Comparison of ENCODE assay signal across 1 cellular context in genomic region chr6:131199568-131200272, GRCh38.
TF ChIP-seq lines count a peak whose summit lies in the region.

No MANE protein-coding gene starts in this region.

TF ChIP-seq in GM12878, 131 proteins besides CTCF, POLR2A, EP300 and RAD21 (continued from another document and continues in another):
- TF ChIP-seq NKRF (conservative IDR thresholded peaks at IDR 0.05) (no peak), IRF4 (IDR thresholded peaks at IDR 0.05; ENCODE audit: low read depth, low read length) (peak; percentile 74; the same call in 1 of the 2 replicates), NRF1 (conservative IDR thresholded peaks at IDR 0.05; ENCODE audit: low read depth, low read length) (no peak), HDAC2 (IDR thresholded peaks at IDR 0.05) (no peak), TBL1XR1 (IDR thresholded peaks at IDR 0.05; ENCODE audit: low read depth, low read length) (0 out of 2 replicates have a peak, but pooled peaks have one; percentile 15), GABPA (IDR thresholded peaks at IDR 0.05; ENCODE audit: low read depth) (no peak), BRCA1 (IDR thresholded peaks at IDR 0.05; ENCODE audit: low read depth, low read length) (no peak), ZNF384 (IDR thresholded peaks at IDR 0.05; ENCODE audit: borderline replicate concordance, low read depth, low read length) (peak; percentile 57; the same call in 1 of the 2 replicates), ATF7 (IDR thresholded peaks at IDR 0.05; ENCODE audit: low read depth) (0 out of 2 replicates have a peak, but pooled peaks have one; percentile 28), RUNX3 (IDR thresholded peaks at IDR 0.05; ENCODE audit: low read length) (peak; percentile 98), MEF2A (IDR thresholded peaks at IDR 0.05; ENCODE audit: insufficient read depth, low read depth, low read length) (peak; percentile 73; the same call in 1 of the 2 replicates), E2F8 (IDR thresholded peaks at IDR 0.05; ENCODE audit: low read depth, partially characterized antibody) (no peak), ZNF24 (IDR thresholded peaks at IDR 0.05) (no peak), CBFB (IDR thresholded peaks at IDR 0.05; ENCODE audit: low read depth) (peak; percentile 93), SPI1 (IDR thresholded peaks at IDR 0.05; ENCODE audit: borderline replicate concordance, insufficient read depth, low read depth, low read length) (peak; percentile 40; the same call in 1 of the 2 replicates), YY1 (IDR thresholded peaks at IDR 0.05; ENCODE audit: low read depth, low read length) (peak; percentile 77; the same call in 1 of the 2 replicates), POU2F2 (IDR thresholded peaks at IDR 0.05; ENCODE audit: borderline replicate concordance, low read depth, low read length) (peak; percentile 85; the same call in 2 of the 3 replicates), SP1 (IDR thresholded peaks at IDR 0.05; ENCODE audit: low read depth, low read length) (no peak), CUX1 (IDR thresholded peaks at IDR 0.05; ENCODE audit: insufficient replicate concordance, low read depth, low read length) (peak; percentile 40), CBX5 (IDR thresholded peaks at IDR 0.05; ENCODE audit: low read depth) (no peak), MXI1 (IDR thresholded peaks at IDR 0.05; ENCODE audit: low read depth, low read length) (no peak), MEF2B (IDR thresholded peaks at IDR 0.05; ENCODE audit: partially characterized antibody, poor library complexity, severe bottlenecking) (peak; percentile 55), ATF3 (IDR thresholded peaks at IDR 0.05; ENCODE audit: borderline replicate concordance, extremely low read depth, low read depth, low read length) (no peak), IKZF1 (conservative IDR thresholded peaks at IDR 0.05) (peak; percentile 54), SMARCA5 (IDR thresholded peaks at IDR 0.05) (peak; percentile 79; the same call in 1 of the 2 replicates), BHLHE40 (IDR thresholded peaks at IDR 0.05; ENCODE audit: borderline replicate concordance in 1 of 2, low read depth in 2 of 2, low read length in 1 of 2) (peak in 1 of 2 experiments; percentile 20; a peak in 1 of 4 replicates), SIX5 (IDR thresholded peaks at IDR 0.05; ENCODE audit: low read depth, low read length, severe bottlenecking) (no peak), ZNF622 (IDR thresholded peaks at IDR 0.05) (no peak), CHD2 (IDR thresholded peaks at IDR 0.05; ENCODE audit: borderline replicate concordance, low read depth, low read length) (no peak), RAD51 (IDR thresholded peaks at IDR 0.05) (no peak), FOXM1 (IDR thresholded peaks at IDR 0.05; ENCODE audit: low read depth, low read length) (no peak), MTA2 (IDR thresholded peaks at IDR 0.05; ENCODE audit: low read depth) (peak; percentile 9; the same call in 1 of the 2 replicates), ETV6 (conservative IDR thresholded peaks at IDR 0.05 in 1 of 2, IDR thresholded peaks at IDR 0.05 in 1 of 2; ENCODE audit: borderline replicate concordance in 1 of 2, low read depth in 1 of 2) (peak in 1 of 2 experiments; percentile 48; a peak in 1 of 4 replicates), TAF1 (IDR thresholded peaks at IDR 0.05; ENCODE audit: borderline replicate concordance, low read depth, low read length) (no peak), MTA3 (IDR thresholded peaks at IDR 0.05; ENCODE audit: borderline replicate concordance, low read length) (no peak), IKZF2 (IDR thresholded peaks at IDR 0.05) (peak; percentile 24 to 49; a peak in 2 of 4 replicates), ZBTB33 (IDR thresholded peaks at IDR 0.05) (no peak)
- TF ChIP-seq, protein P1, sequence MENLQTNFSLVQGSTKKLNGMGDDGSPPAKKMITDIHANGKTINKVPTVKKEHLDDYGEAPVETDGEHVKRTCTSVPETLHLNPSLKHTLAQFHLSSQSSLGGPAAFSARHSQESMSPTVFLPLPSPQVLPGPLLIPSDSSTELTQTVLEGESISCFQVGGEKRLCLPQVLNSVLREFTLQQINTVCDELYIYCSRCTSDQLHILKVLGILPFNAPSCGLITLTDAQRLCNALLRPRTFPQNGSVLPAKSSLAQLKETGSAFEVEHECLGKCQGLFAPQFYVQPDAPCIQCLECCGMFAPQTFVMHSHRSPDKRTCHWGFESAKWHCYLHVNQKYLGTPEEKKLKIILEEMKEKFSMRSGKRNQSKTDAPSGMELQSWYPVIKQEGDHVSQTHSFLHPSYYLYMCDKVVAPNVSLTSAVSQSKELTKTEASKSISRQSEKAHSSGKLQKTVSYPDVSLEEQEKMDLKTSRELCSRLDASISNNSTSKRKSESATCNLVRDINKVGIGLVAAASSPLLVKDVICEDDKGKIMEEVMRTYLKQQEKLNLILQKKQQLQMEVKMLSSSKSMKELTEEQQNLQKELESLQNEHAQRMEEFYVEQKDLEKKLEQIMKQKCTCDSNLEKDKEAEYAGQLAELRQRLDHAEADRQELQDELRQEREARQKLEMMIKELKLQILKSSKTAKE (IDR thresholded peaks at IDR 0.05; ENCODE audit: low read depth, poor library complexity, severe bottlenecking): peak; percentile 23
- TF ChIP-seq, protein P2, sequence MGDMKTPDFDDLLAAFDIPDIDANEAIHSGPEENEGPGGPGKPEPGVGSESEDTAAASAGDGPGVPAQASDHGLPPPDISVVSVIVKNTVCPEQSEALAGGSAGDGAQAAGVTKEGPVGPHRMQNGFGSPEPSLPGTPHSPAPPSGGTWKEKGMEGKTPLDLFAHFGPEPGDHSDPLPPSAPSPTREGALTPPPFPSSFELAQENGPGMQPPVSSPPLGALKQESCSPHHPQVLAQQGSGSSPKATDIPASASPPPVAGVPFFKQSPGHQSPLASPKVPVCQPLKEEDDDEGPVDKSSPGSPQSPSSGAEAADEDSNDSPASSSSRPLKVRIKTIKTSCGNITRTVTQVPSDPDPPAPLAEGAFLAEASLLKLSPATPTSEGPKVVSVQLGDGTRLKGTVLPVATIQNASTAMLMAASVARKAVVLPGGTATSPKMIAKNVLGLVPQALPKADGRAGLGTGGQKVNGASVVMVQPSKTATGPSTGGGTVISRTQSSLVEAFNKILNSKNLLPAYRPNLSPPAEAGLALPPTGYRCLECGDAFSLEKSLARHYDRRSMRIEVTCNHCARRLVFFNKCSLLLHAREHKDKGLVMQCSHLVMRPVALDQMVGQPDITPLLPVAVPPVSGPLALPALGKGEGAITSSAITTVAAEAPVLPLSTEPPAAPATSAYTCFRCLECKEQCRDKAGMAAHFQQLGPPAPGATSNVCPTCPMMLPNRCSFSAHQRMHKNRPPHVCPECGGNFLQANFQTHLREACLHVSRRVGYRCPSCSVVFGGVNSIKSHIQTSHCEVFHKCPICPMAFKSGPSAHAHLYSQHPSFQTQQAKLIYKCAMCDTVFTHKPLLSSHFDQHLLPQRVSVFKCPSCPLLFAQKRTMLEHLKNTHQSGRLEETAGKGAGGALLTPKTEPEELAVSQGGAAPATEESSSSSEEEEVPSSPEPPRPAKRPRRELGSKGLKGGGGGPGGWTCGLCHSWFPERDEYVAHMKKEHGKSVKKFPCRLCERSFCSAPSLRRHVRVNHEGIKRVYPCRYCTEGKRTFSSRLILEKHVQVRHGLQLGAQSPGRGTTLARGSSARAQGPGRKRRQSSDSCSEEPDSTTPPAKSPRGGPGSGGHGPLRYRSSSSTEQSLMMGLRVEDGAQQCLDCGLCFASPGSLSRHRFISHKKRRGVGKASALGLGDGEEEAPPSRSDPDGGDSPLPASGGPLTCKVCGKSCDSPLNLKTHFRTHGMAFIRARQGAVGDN (IDR thresholded peaks at IDR 0.05): no peak
- TF ChIP-seq, protein P3, sequence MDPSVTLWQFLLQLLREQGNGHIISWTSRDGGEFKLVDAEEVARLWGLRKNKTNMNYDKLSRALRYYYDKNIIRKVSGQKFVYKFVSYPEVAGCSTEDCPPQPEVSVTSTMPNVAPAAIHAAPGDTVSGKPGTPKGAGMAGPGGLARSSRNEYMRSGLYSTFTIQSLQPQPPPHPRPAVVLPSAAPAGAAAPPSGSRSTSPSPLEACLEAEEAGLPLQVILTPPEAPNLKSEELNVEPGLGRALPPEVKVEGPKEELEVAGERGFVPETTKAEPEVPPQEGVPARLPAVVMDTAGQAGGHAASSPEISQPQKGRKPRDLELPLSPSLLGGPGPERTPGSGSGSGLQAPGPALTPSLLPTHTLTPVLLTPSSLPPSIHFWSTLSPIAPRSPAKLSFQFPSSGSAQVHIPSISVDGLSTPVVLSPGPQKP (IDR thresholded peaks at IDR 0.05; ENCODE audit: low read depth, low read length): no peak
- TF ChIP-seq, protein P4, sequence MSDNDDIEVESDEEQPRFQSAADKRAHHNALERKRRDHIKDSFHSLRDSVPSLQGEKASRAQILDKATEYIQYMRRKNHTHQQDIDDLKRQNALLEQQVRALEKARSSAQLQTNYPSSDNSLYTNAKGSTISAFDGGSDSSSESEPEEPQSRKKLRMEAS (IDR thresholded peaks at IDR 0.05; ENCODE audit: low read depth, low read length): no peak
